16 cellular contexts compared by ENCODE assay signal in genomic region chr6:88238901-88239300, GRCh38.
DNase-seq lines count a peak whose midpoint lies in the region; ATAC-seq and TF ChIP-seq lines count a peak whose summit lies in the region.
"Had no signal": no experiment of that assay in that cellular context is flagged by ENCODE, and none has a peak within 500 bp of the region (broad histone marks: within the 10 kb centered on the region; RNA-seq: fewer than 3 reads in every experiment).

No MANE protein-coding gene starts in this region.

- no peak overlapping the region for H3K27ac ChIP-seq in OCI-LY7 (ENCODE audit: low read depth, low read length, poor library complexity, severe bottlenecking)
- H3K27ac ChIP-seq in heart left ventricle = no peak overlapping the region
- H3K27ac ChIP-seq: GM23248 had no signal

- BruUV-seq in OCI-LY7 (replicated peaks; lab: Mats Ljungman, UMichigan) = no TSS peak

- ATAC-seq in GM18861 (IDR thresholded peaks at IDR 0.05; ENCODE audit: unreplicated experiment) (no peak), heart left ventricle (no peak)

- no peaks in the 10 kb centered on the region for H3K9me2 ChIP-seq in OCI-LY7 (ENCODE audit: insufficient read depth, low read length)

- H2AFZ ChIP-seq in OCI-LY7 (ENCODE audit: low read length) = peak overlapping the region; percentile 4; the same call in 1 of the 2 replicates
- H2AFZ ChIP-seq: GM23248 had no signal

- CTCF ChIA-PET in OCI-LY7 (lab: Charles Lee; ENCODE audit: unreplicated experiment) = no interaction called here

- intact Hi-C loops in OCI-LY7 (cut with micrococcal nuclease; ENCODE audit: unreplicated experiment) = loop anchor here (1.0 to 10.0 kb wide), 5 partner anchors 57 to 844 kb away; no protein-coding TSS in a partner anchor
- intact Hi-C loops in heart left ventricle (cut with DNase I) = no loop called here

- H3K36me3 ChIP-seq in OCI-LY7 (ENCODE audit: insufficient read depth, low read length) = no peaks in the 10 kb centered on the region
- no peaks in the 10 kb centered on the region for H3K36me3 ChIP-seq in heart left ventricle

- no peak overlapping the region for H3K4me3 ChIP-seq in OCI-LY7 (ENCODE audit: low read depth, low read length, poor library complexity, severe bottlenecking)
- H3K4me3 ChIP-seq in heart left ventricle = no peak overlapping the region
- H3K4me3 ChIP-seq: GM23248 had no signal

- H3K4me1 ChIP-seq in OCI-LY7 (ENCODE audit: insufficient read depth, low read length, poor library complexity, severe bottlenecking) (peaks cover 17% of the 10 kb centered on the region), heart left ventricle (no peaks in the 10 kb centered on the region)

- 79 to 84% (median 82%) methylated on average over 3 of the region's 3 CpGs for WGBS in heart left ventricle, 4 donors

- no peaks in the 10 kb centered on the region for H3K9me3 ChIP-seq in OCI-LY7 (ENCODE audit: low read length)
- H3K9me3 ChIP-seq in heart left ventricle = peaks cover 0 to 12% (median 2%) of the 10 kb centered on the region in 12 donors

- TF ChIP-seq POLR2A in heart left ventricle (IDR thresholded peaks at IDR 0.05) = no peak

- no peaks in the 10 kb centered on the region for H4K20me1 ChIP-seq in OCI-LY7 (ENCODE audit: insufficient read depth, low read length)

- POLR2A ChIA-PET in OCI-LY7 (lab: Charles Lee) = no interaction called here

- no peaks in the 10 kb centered on the region for H3K27me3 ChIP-seq in heart left ventricle

- H3K4me2 ChIP-seq in OCI-LY7 (ENCODE audit: low read length) = no peak overlapping the region

- TF ChIP-seq CTCF in OCI-LY7 (conservative IDR thresholded peaks at IDR 0.05; ENCODE audit: low read length) (no peak), heart left ventricle (IDR thresholded peaks at IDR 0.05) (no peak)

- peak; percentile 73 for DNase-seq in DMS 273 (lab: John Stamatoyannopoulos, UW; ENCODE audit: unreplicated experiment)
- peak; percentile 81 for DNase-seq in DMS 273 treated with DMSO at 0.1 percent for 48 hours (lab: John Stamatoyannopoulos, UW)
- DNase-seq in NCI-H446 treated with DMSO at 0.1 percent for 48 hours (lab: John Stamatoyannopoulos, UW) = peak; percentile 85
- no peak for DNase-seq in OCI-LY7 (ENCODE audit: low spot score)
- no peak for DNase-seq in DMS153 treated with DMSO at 0.1 percent for 48 hours (lab: John Stamatoyannopoulos, UW; ENCODE audit: unreplicated experiment)
- no peak for DNase-seq in heart left ventricle
- no peak for DNase-seq in superior temporal gyrus (ENCODE audit: extremely low spot score)
- DNase-seq: Calu3; CD4-positive, alpha-beta memory T cell; COR-L47; DMS53; DMS79 treated with DMSO at 0.1 percent for 48 hours; GM23248; H7; HCEC 1CT had no signal

- no peaks in the 10 kb centered on the region for H3K79me2 ChIP-seq in OCI-LY7 (ENCODE audit: insufficient read depth, low read depth, low read length)

Comparison
In these comparisons a context has a peak if more than half of its experiments do, and no peak if none do; other contexts are left out.
1. DNase-seq: peak in DMS 273 (single experiment), DMS 273 treated with DMSO at 0.1 percent for 48 hours (single experiment) and NCI-H446 treated with DMSO at 0.1 percent for 48 hours (single experiment); none in OCI-LY7 (single experiment), DMS153 treated with DMSO at 0.1 percent for 48 hours (single experiment), heart left ventricle (0 of 5) and superior temporal gyrus (single experiment).